Comparison of ENCODE assay signal across 25 cellular contexts in the genomic region with DNA sequence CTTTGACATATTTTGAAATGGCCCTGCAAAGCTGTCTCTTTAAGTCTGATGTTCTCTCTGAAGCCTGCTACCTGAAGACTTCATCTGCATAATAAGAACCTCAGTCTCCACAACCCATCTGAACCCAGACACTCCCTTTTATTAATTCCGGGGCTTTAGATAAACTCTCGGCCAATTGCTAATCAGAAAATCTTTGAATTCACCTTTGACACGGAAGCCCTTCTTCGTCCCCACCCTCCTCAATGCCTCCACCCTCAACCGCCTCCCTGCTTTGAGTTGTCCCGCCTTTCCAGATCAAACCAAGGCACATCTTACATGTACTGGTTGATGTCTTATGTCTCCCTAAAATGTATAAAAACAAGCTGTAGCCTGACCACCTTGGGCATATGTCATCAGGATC. TPM values are rescaled to one million over a fixed set of nuclear protein-coding genes. Genes with fewer than 3 reads are reported as not detected.
DNase-seq lines count a peak whose midpoint lies in the region; ATAC-seq, FAIRE-seq and TF ChIP-seq lines count a peak whose summit lies in the region.
"Had no signal": no experiment of that assay in that cellular context is flagged by ENCODE, and none has a peak within 500 bp of the region (broad histone marks: within the 10 kb centered on the region; RNA-seq: fewer than 3 reads in every experiment).

No MANE protein-coding gene starts in this region.

- H3K4me2 ChIP-seq in HepG2 (ENCODE audit: low read depth, low read length) (no peak overlapping the region), smooth muscle cell (no peak overlapping the region)
- H3K4me2 ChIP-seq: A549; BLaER1 treated with 17β-estradiol and CSF1 and Interleukin-3, amounts not matched to agents 10 nM and 100 nM had no signal

- no peak for TF ChIP-seq EP300 in HepG2 (IDR thresholded peaks at IDR 0.05; ENCODE audit: low read depth in 2 of 2, low read length in 2 of 2)
- TF ChIP-seq EP300 in HepG2 (CRISPR knock-in tag; IDR thresholded peaks at IDR 0.05; ENCODE audit: borderline replicate concordance) = no peak

- H3K9me3 ChIP-seq in HepG2 (ENCODE audit: low read length) (no peaks in the 10 kb centered on the region), right lobe of liver (no peaks in the 10 kb centered on the region), small intestine (ENCODE audit: control insufficient read depth, low read depth) (no peaks in the 10 kb centered on the region), smooth muscle cell (replicated peaks; ENCODE audit: low read depth) (no peaks in the 10 kb centered on the region)
- H3K9me3 ChIP-seq: A549, BE2C had no signal

- TF ChIP-seq POLR2A in HepG2 (IDR thresholded peaks at IDR 0.05; ENCODE audit: insufficient read depth in 1 of 2, low read depth in 2 of 2, low read length in 2 of 2) (no peak), right lobe of liver (IDR thresholded peaks at IDR 0.05) (no peak)

- H3K79me2 ChIP-seq in HepG2 (ENCODE audit: insufficient read depth, low read length) = no peaks in the 10 kb centered on the region
- no peaks in the 10 kb centered on the region for H3K79me2 ChIP-seq in smooth muscle cell (ENCODE audit: low read depth)

- H3F3A ChIP-seq in smooth muscle cell (ENCODE audit: low read depth) = no peaks in the 10 kb centered on the region

- peaks cover 41% of the 10 kb centered on the region for H3K27me3 Mint-ChIP-seq in central memory CD8-positive, alpha-beta T cell

- H2AFZ ChIP-seq in HepG2 (ENCODE audit: low read length) (no peak overlapping the region), smooth muscle cell (ENCODE audit: low read depth) (no peak overlapping the region)

- TF ChIP-seq CTCF in HepG2 (CRISPR knock-in tag; IDR thresholded peaks at IDR 0.05) = no peak
- TF ChIP-seq CTCF in right lobe of liver (IDR thresholded peaks at IDR 0.05) = no peak
- no peak for TF ChIP-seq CTCF in smooth muscle cell (IDR thresholded peaks at IDR 0.05; ENCODE audit: borderline replicate concordance, insufficient read depth, poor library complexity, severe bottlenecking)

- no peaks in the 10 kb centered on the region for H3K9me3 Mint-ChIP-seq in central memory CD8-positive, alpha-beta T cell
- H3K9me3 Mint-ChIP-seq: CD4-positive, alpha-beta T cell had no signal

- peak overlapping the region; percentile 32 for H3K27ac Mint-ChIP-seq in central memory CD8-positive, alpha-beta T cell (ENCODE audit: low read depth)
- H3K27ac Mint-ChIP-seq: CD14-positive monocyte; CD4-positive, alpha-beta T cell had no signal

- TF ChIP-seq RAD21 in HepG2 (CRISPR knock-in tag; IDR thresholded peaks at IDR 0.05) = no peak

- H3K9ac ChIP-seq in HepG2 (ENCODE audit: insufficient read depth, low read depth, low read length) (no peak overlapping the region), smooth muscle cell (ENCODE audit: low read depth) (no peak overlapping the region)
- H3K9ac ChIP-seq: BLaER1 treated with 17β-estradiol and CSF1 and Interleukin-3, amounts not matched to agents 10 nM and 100 nM had no signal

- H4K20me1 ChIP-seq in HepG2 (ENCODE audit: insufficient read depth, low read length) (no peaks in the 10 kb centered on the region), smooth muscle cell (ENCODE audit: low read depth) (no peaks in the 10 kb centered on the region)
- H4K20me1 ChIP-seq: BLaER1 treated with 17β-estradiol and CSF1 and Interleukin-3, amounts not matched to agents 10 nM and 100 nM had no signal

- H3K4me1 ChIP-seq in HepG2 (ENCODE audit: insufficient read depth, low read length) (peaks cover 9% of the 10 kb centered on the region), right lobe of liver (no peaks in the 10 kb centered on the region), small intestine (ENCODE audit: control insufficient read depth in 2 of 2, insufficient read depth in 1 of 2, low read depth in 1 of 2, low read length in 1 of 2) (peaks cover 0 to 2% of the 10 kb centered on the region in 2 donors), smooth muscle cell (ENCODE audit: low read depth) (no peaks in the 10 kb centered on the region)
- H3K4me1 ChIP-seq: A549, BE2C had no signal

- H3K4me3 ChIP-seq in HepG2 (replicated peaks in 1 of 3; ENCODE audit: insufficient read depth in 1 of 3, low read depth in 2 of 3, low read length in 3 of 3) (no peak overlapping the region), right lobe of liver (no peak overlapping the region), small intestine (ENCODE audit: low read depth in 1 of 2, low read length in 2 of 2) (no peak overlapping the region), smooth muscle cell (no peak overlapping the region)
- H3K4me3 ChIP-seq: A549; BLaER1 treated with 17β-estradiol and CSF1 and Interleukin-3, amounts not matched to agents 10 nM and 100 nM; GM12878 had no signal

- H3K36me3 Mint-ChIP-seq in central memory CD8-positive, alpha-beta T cell (ENCODE audit: insufficient read depth) = no peaks in the 10 kb centered on the region

- H3K36me3 ChIP-seq in HepG2 (replicated peaks in 1 of 2; ENCODE audit: control insufficient read depth in 1 of 2, insufficient read depth in 2 of 2, low read length in 2 of 2) (no peaks in the 10 kb centered on the region), right lobe of liver (no peaks in the 10 kb centered on the region), small intestine (ENCODE audit: control insufficient read depth in 2 of 2, insufficient read depth in 2 of 2, low read length in 2 of 2) (no peaks in the 10 kb centered on the region), smooth muscle cell (ENCODE audit: low read depth) (no peaks in the 10 kb centered on the region)
- H3K36me3 ChIP-seq: BE2C had no signal

- no TSS peak for BruUV-seq in HepG2 (replicated peaks; lab: Mats Ljungman, UMichigan)

- CTCF ChIA-PET in HepG2 (lab: Yijun Ruan, JAX; ENCODE audit: low intra/inter-chr PET ratio, low total read pairs) = no interaction called here

- POLR2A ChIA-PET in HepG2 (lab: Yijun Ruan, JAX) = no interaction called here

- ATAC-seq in HepG2 = no peak
- no peak for ATAC-seq in right lobe of liver
- ATAC-seq in central memory CD8-positive, alpha-beta T cell (replicated peaks; ENCODE audit: extremely low read depth, poor library complexity, severe bottlenecking) = no peak
- no peak for ATAC-seq in GM19328 (IDR thresholded peaks at IDR 0.05; ENCODE audit: unreplicated experiment)
- ATAC-seq: A549, GM12878 had no signal

- H3K27me3 ChIP-seq in HepG2 (ENCODE audit: control insufficient read depth in 1 of 2, insufficient read depth in 2 of 2, low read length in 2 of 2) (peaks cover 0 to 8% of the 10 kb centered on the region in 2 experiments; a peak in 1 of 5 replicates), right lobe of liver (no peaks in the 10 kb centered on the region), small intestine (ENCODE audit: control insufficient read depth in 2 of 2, insufficient read depth in 2 of 2, low read length in 2 of 2) (no peaks in the 10 kb centered on the region), smooth muscle cell (ENCODE audit: low read depth) (no peaks in the 10 kb centered on the region)
- H3K27me3 ChIP-seq: BLaER1 treated with 17β-estradiol and CSF1 and Interleukin-3, amounts not matched to agents 10 nM and 100 nM had no signal

- intact Hi-C loops in HepG2 (cut with micrococcal nuclease; ENCODE audit: unreplicated experiment) (no loop called here), right lobe of liver (cut with DNase I) (no loop called here)

- H3K4me3 Mint-ChIP-seq in central memory CD8-positive, alpha-beta T cell = no peak overlapping the region
- H3K4me3 Mint-ChIP-seq: CD14-positive monocyte; CD4-positive, alpha-beta T cell; CD8-positive, alpha-beta memory T cell had no signal

- in situ Hi-C loops in HepG2 (cut with HindIII; ENCODE audit: extremely low pct_ligation_motif_present, low pct_unique_long_range_greater_than_20kb) = no loop called here

- 29% methylated on average over 6 of the region's 6 CpGs for WGBS in HepG2 (ENCODE audit: low lambda C conversion rate)
- WGBS in right lobe of liver (ENCODE audit: insufficient coverage, low coverage, low lambda C conversion rate, missing lambda C conversion rate) = 75% methylated on average over 6 of the region's 6 CpGs
- 34 to 70% (median 52%) methylated on average over 6 of the region's 6 CpGs for WGBS in small intestine, 3 donors
- WGBS in smooth muscle cell (ENCODE audit: low lambda C conversion rate) = 81% methylated on average over 6 of the region's 6 CpGs

- DNase-seq in HepG2 (ENCODE audit: low spot score) = no peak
- DNase-seq in right lobe of liver = no peak
- DNase-seq in central memory CD8-positive, alpha-beta T cell (ENCODE audit: low spot score in 2 of 2) = no peak
- DNase-seq in small intestine = peak; percentile 57
- no peak for DNase-seq in smooth muscle cell (lab: John Stamatoyannopoulos, UW; ENCODE audit: unreplicated experiment)
- DNase-seq: 8988T; ACHN; AML-193; BE2C; CD4-positive, alpha-beta T cell; CD8-positive, alpha-beta memory T cell; DMS 273 treated with DMSO at 0.1 percent for 48 hours; DMS79; EL; GDM1; GOT3; H7; HCEC 1CT had no signal

- FAIRE-seq in HepG2 (lab: Jason Lieb, UNC) (no peak), small intestine (lab: Jason Lieb, UNC) (no peak)
- FAIRE-seq: A549, D721Med, GM12878, GM19239 had no signal

- H3K27ac ChIP-seq in HepG2 (ENCODE audit: extremely low read length, insufficient read depth, low read length) = no peak overlapping the region
- H3K27ac ChIP-seq in right lobe of liver = no peak overlapping the region
- H3K27ac ChIP-seq in small intestine (ENCODE audit: low read depth in 1 of 2, low read length in 1 of 2) = no peak overlapping the region
- no peak overlapping the region for H3K27ac ChIP-seq in smooth muscle cell (ENCODE audit: low read depth)
- H3K27ac ChIP-seq: A549; BLaER1 treated with 17β-estradiol and CSF1 and Interleukin-3, amounts not matched to agents 10 nM and 100 nM had no signal

- no peaks in the 10 kb centered on the region for H3K4me1 Mint-ChIP-seq in central memory CD8-positive, alpha-beta T cell
- H3K4me1 Mint-ChIP-seq: CD8-positive, alpha-beta memory T cell had no signal

RNA-seq across cellular contexts. Expression of a gene that starts 17.6 kb away (rescaled TPM):
- total RNA-seq in HepG2 (2016; rRNA removed; fragmentation: Illumina TruSeq; extraction: Trizol) (not detected in 2 replicates), right lobe of liver (not detected), smooth muscle cell (0.13 TPM in 1 of 2 replicates, not detected in the other)
- total RNA-seq in HepG2 (2016; cell fraction: cytosol; rRNA removed; fragmentation: Illumina TruSeq; extraction: Trizol; ENCODE audit: low read depth) = not detected in 2 replicates
- total RNA-seq in HepG2 (2016; cell fraction: insoluble cytoplasmic fraction; rRNA removed; fragmentation: Illumina TruSeq; extraction: Trizol) = not detected in 2 replicates
- total RNA-seq in HepG2 (2016; cell fraction: membrane; rRNA removed; fragmentation: Illumina TruSeq; extraction: Trizol) = not detected in 2 replicates
- not detected in 2 replicates for total RNA-seq in HepG2 (2016; cell fraction: nucleus; rRNA removed; fragmentation: Illumina TruSeq; extraction: Trizol)
- polyA plus RNA-seq in HepG2 (2011; rRNA removed) (not detected in 2 replicates), small intestine (not detected), smooth muscle cell (not detected in 2 replicates)
- polyA plus RNA-seq in HepG2 (2011; cell fraction: cytosol; rRNA removed) = not detected in 2 replicates
- not detected in 2 replicates for polyA plus RNA-seq in HepG2 (2011; cell fraction: nucleus; rRNA removed)
- polyA plus RNA-seq in HepG2 (2012) = not detected in 2 replicates
- not detected in 2 replicates for polyA plus RNA-seq in HepG2 (2016; cell fraction: cytosol; fragmentation: Illumina TruSeq; extraction: Trizol; ENCODE audit: low read depth)
- not detected in 2 replicates for polyA plus RNA-seq in HepG2 (2016; cell fraction: insoluble cytoplasmic fraction; fragmentation: Illumina TruSeq; extraction: Trizol; ENCODE audit: low read depth)
- not detected in 2 replicates for polyA plus RNA-seq in HepG2 (2016; cell fraction: membrane; fragmentation: Illumina TruSeq; extraction: Trizol; ENCODE audit: low read depth)
- polyA plus RNA-seq in HepG2 (2016; cell fraction: nucleus; fragmentation: Illumina TruSeq; extraction: Trizol; ENCODE audit: insufficient read depth, low read depth) = not detected in 2 replicates
- not detected in 2 replicates for polyA minus RNA-seq in HepG2 (2011; rRNA and poly(A)+ RNA removed; ENCODE audit: low replicate concordance)
- not detected in 2 replicates for polyA minus RNA-seq in HepG2 (2011; cell fraction: cytosol; rRNA and poly(A)+ RNA removed)
- not detected in 2 replicates for polyA minus RNA-seq in HepG2 (2011; cell fraction: nucleus; rRNA and poly(A)+ RNA removed)
- total RNA-seq: CD4-positive, alpha-beta T cell; CD8-positive, alpha-beta memory T cell; GM12878; H7 had no signal
- polyA plus RNA-seq: A549; CD14-positive monocyte; CD8-positive, alpha-beta memory T cell; GM12878 had no signal

RNA-seq across cellular contexts. Expression of a gene that starts 28.5 kb away (rescaled TPM):
- total RNA-seq in HepG2 (2016; rRNA removed; fragmentation: Illumina TruSeq; extraction: Trizol) (16.1 and 22.8 TPM in 2 replicates), right lobe of liver (10 to 100 TPM; 12.7 to 38.1 (median 18.5) TPM), smooth muscle cell (9.7 and 10.5 TPM in 2 replicates)
- 1.9 and 2.6 TPM in 2 replicates for total RNA-seq in HepG2 (2016; cell fraction: cytosol; rRNA removed; fragmentation: Illumina TruSeq; extraction: Trizol; ENCODE audit: low read depth)
- 13.5 and 23.6 TPM in 2 replicates for total RNA-seq in HepG2 (2016; cell fraction: insoluble cytoplasmic fraction; rRNA removed; fragmentation: Illumina TruSeq; extraction: Trizol)
- 5.5 and 6.1 TPM in 2 replicates for total RNA-seq in HepG2 (2016; cell fraction: membrane; rRNA removed; fragmentation: Illumina TruSeq; extraction: Trizol)
- 15.3 and 18.4 TPM in 2 replicates for total RNA-seq in HepG2 (2016; cell fraction: nucleus; rRNA removed; fragmentation: Illumina TruSeq; extraction: Trizol)
- polyA plus RNA-seq in HepG2 (2011; rRNA removed) (47.5 and 48.1 TPM in 2 replicates), small intestine (10 to 100 TPM; 11.5 to 38.7 (median 24.6) TPM), smooth muscle cell (13.9 and 24.1 TPM in 2 replicates)
- 40.5 and 42.2 TPM in 2 replicates for polyA plus RNA-seq in HepG2 (2011; cell fraction: cytosol; rRNA removed)
- 28.4 and 31.8 TPM in 2 replicates for polyA plus RNA-seq in HepG2 (2011; cell fraction: nucleus; rRNA removed)
- 28.4 and 31.9 TPM in 2 replicates for polyA plus RNA-seq in HepG2 (2012)
- polyA plus RNA-seq in HepG2 (2016; cell fraction: cytosol; fragmentation: Illumina TruSeq; extraction: Trizol; ENCODE audit: low read depth) = 4.3 and 5.4 TPM in 2 replicates
- polyA plus RNA-seq in HepG2 (2016; cell fraction: insoluble cytoplasmic fraction; fragmentation: Illumina TruSeq; extraction: Trizol; ENCODE audit: low read depth) = 31.7 and 36.0 TPM in 2 replicates
- 10.4 and 12.8 TPM in 2 replicates for polyA plus RNA-seq in HepG2 (2016; cell fraction: membrane; fragmentation: Illumina TruSeq; extraction: Trizol; ENCODE audit: low read depth)
- polyA plus RNA-seq in HepG2 (2016; cell fraction: nucleus; fragmentation: Illumina TruSeq; extraction: Trizol; ENCODE audit: insufficient read depth, low read depth) = 27.4 and 28.0 TPM in 2 replicates
- 45.6 and 63.5 TPM in 2 replicates for polyA minus RNA-seq in HepG2 (2011; rRNA and poly(A)+ RNA removed; ENCODE audit: low replicate concordance)
- 14.6 and 19.0 TPM in 2 replicates for polyA minus RNA-seq in HepG2 (2011; cell fraction: cytosol; rRNA and poly(A)+ RNA removed)
- polyA minus RNA-seq in HepG2 (2011; cell fraction: nucleus; rRNA and poly(A)+ RNA removed) = 26.9 and 36.6 TPM in 2 replicates

RNA-seq across cellular contexts. Expression of a gene that starts 37.6 kb away (rescaled TPM):
- total RNA-seq in HepG2 (2016; rRNA removed; fragmentation: Illumina TruSeq; extraction: Trizol) (385 and 558 TPM in 2 replicates), right lobe of liver (100 to 1,000 TPM; 107 to 249 (median 133) TPM), smooth muscle cell (473 and 533 TPM in 2 replicates)
- 148 and 149 TPM in 2 replicates for total RNA-seq in HepG2 (2016; cell fraction: cytosol; rRNA removed; fragmentation: Illumina TruSeq; extraction: Trizol; ENCODE audit: low read depth)
- total RNA-seq in HepG2 (2016; cell fraction: insoluble cytoplasmic fraction; rRNA removed; fragmentation: Illumina TruSeq; extraction: Trizol) = 449 and 577 TPM in 2 replicates
- total RNA-seq in HepG2 (2016; cell fraction: membrane; rRNA removed; fragmentation: Illumina TruSeq; extraction: Trizol) = 133 and 150 TPM in 2 replicates
- total RNA-seq in HepG2 (2016; cell fraction: nucleus; rRNA removed; fragmentation: Illumina TruSeq; extraction: Trizol) = 382 and 439 TPM in 2 replicates
- polyA plus RNA-seq in HepG2 (2011; rRNA removed) (508 and 626 TPM in 2 replicates), small intestine (100 to 1,000 TPM; 147 to 313 (median 249) TPM), smooth muscle cell (519 and 571 TPM in 2 replicates)
- polyA plus RNA-seq in HepG2 (2011; cell fraction: cytosol; rRNA removed) = 1,110 and 1,232 TPM in 2 replicates
- polyA plus RNA-seq in HepG2 (2011; cell fraction: nucleus; rRNA removed) = 187 and 222 TPM in 2 replicates
- 327 and 493 TPM in 2 replicates for polyA plus RNA-seq in HepG2 (2012)
- polyA plus RNA-seq in HepG2 (2016; cell fraction: cytosol; fragmentation: Illumina TruSeq; extraction: Trizol; ENCODE audit: low read depth) = 141 and 152 TPM in 2 replicates
- 395 and 434 TPM in 2 replicates for polyA plus RNA-seq in HepG2 (2016; cell fraction: insoluble cytoplasmic fraction; fragmentation: Illumina TruSeq; extraction: Trizol; ENCODE audit: low read depth)
- polyA plus RNA-seq in HepG2 (2016; cell fraction: membrane; fragmentation: Illumina TruSeq; extraction: Trizol; ENCODE audit: low read depth) = 122 and 125 TPM in 2 replicates
- 602 and 624 TPM in 2 replicates for polyA plus RNA-seq in HepG2 (2016; cell fraction: nucleus; fragmentation: Illumina TruSeq; extraction: Trizol; ENCODE audit: insufficient read depth, low read depth)
- 261 and 460 TPM in 2 replicates for polyA minus RNA-seq in HepG2 (2011; rRNA and poly(A)+ RNA removed; ENCODE audit: low replicate concordance)
- polyA minus RNA-seq in HepG2 (2011; cell fraction: cytosol; rRNA and poly(A)+ RNA removed) = 132 TPM in 2 replicates
- 79.2 and 94.7 TPM in 2 replicates for polyA minus RNA-seq in HepG2 (2011; cell fraction: nucleus; rRNA and poly(A)+ RNA removed)
